12 cellular contexts compared by ENCODE assay signal in genomic region chr9:34984049-34984448, GRCh38. TPM values are rescaled to one million over a fixed set of nuclear protein-coding genes. Genes with fewer than 3 reads are reported as not detected.
DNase-seq lines count a peak whose midpoint lies in the region; ATAC-seq and TF ChIP-seq lines count a peak whose summit lies in the region.
"Had no signal": no experiment of that assay in that cellular context is flagged by ENCODE, and none has a peak within 500 bp of the region (broad histone marks: within the 10 kb centered on the region; RNA-seq: fewer than 3 reads in every experiment).

No MANE protein-coding gene starts in this region.

- intact Hi-C loops in vagina (cut with DNase I) (no loop called here), left ventricle myocardium superior (cut with micrococcal nuclease) (no loop called here)

- no peak overlapping the region for H3K4me3 Mint-ChIP-seq in activated CD8-positive, alpha-beta T cell treated with anti-CD3 and anti-CD28 coated beads, Interleukin-2, amount 10 ng/mL, durations not matched to agents 7 days and 5 days

- no peaks in the 10 kb centered on the region for H3K79me2 ChIP-seq in Karpas-422 (ENCODE audit: low read length)

- H3K9me3 Mint-ChIP-seq in activated CD8-positive, alpha-beta T cell treated with anti-CD3 and anti-CD28 coated beads, Interleukin-2, amount 10 ng/mL, durations not matched to agents 7 days and 5 days (ENCODE audit: insufficient read depth), result no peaks in the 10 kb centered on the region

- H3K4me2 ChIP-seq in Karpas-422 (ENCODE audit: low read depth, low read length, poor library complexity, severe bottlenecking), result no peak overlapping the region

- H3K4me1 Mint-ChIP-seq in activated CD8-positive, alpha-beta T cell treated with anti-CD3 and anti-CD28 coated beads, Interleukin-2, amount 10 ng/mL, durations not matched to agents 7 days and 5 days (ENCODE audit: low read depth), result peaks cover 70% of the 10 kb centered on the region

- no peak for TF ChIP-seq POLR2A in vagina (IDR thresholded peaks at IDR 0.05)

- DNase-seq in Daoy (ENCODE audit: low read depth) (peak; percentile 49), Karpas-422 (peak; percentile 69), vagina (ENCODE audit: extremely low spot score in 2 of 2) (no peak), left ventricle myocardium superior (no peak)
- peak; percentile 58 for DNase-seq in activated CD8-positive, alpha-beta T cell treated with anti-CD3 and anti-CD28 coated beads, Interleukin-2, amount 10 ng/mL, durations not matched to agents 7 days and 5 days
- DNase-seq: central memory CD4-positive, alpha-beta T cell had no signal

- H3K27ac ChIP-seq in Karpas-422 (ENCODE audit: low read length) (no peak overlapping the region), liver (ENCODE audit: low read depth in 1 of 2, low read length in 2 of 2) (no peak overlapping the region), vagina (no peak overlapping the region)
- H3K27ac ChIP-seq: RWPE1 had no signal

- 15% methylated on average over 1 of the region's 1 CpG for WGBS in liver

- H3K36me3 ChIP-seq in Karpas-422 (ENCODE audit: insufficient read depth, low read length), result no peaks in the 10 kb centered on the region
- no peaks in the 10 kb centered on the region for H3K36me3 ChIP-seq in liver (ENCODE audit: control insufficient read depth in 4 of 4, insufficient read depth in 3 of 4, low read depth in 1 of 4, low read length in 3 of 4)
- no peaks in the 10 kb centered on the region for H3K36me3 ChIP-seq in vagina

- POLR2A ChIA-PET in activated CD8-positive, alpha-beta T cell treated with anti-CD3 and anti-CD28 coated beads, Interleukin-2, amount 10 ng/mL, durations not matched to agents 7 days and 5 days (lab: Charles Lee), result interaction anchor here (1.1 kb wide), 1 partner anchor 88 kb away, joined by 3 read pairs; the partner anchor contains the start of gene VCP

- H3K27me3 ChIP-seq in Karpas-422 (ENCODE audit: low read length) (no peaks in the 10 kb centered on the region), liver (ENCODE audit: control insufficient read depth in 4 of 4, insufficient read depth in 4 of 4, low read length in 3 of 4) (no peaks in the 10 kb centered on the region), vagina (no peaks in the 10 kb centered on the region)

- no peak overlapping the region for H3K4me3 ChIP-seq in Karpas-422 (ENCODE audit: low read length)
- no peak overlapping the region for H3K4me3 ChIP-seq in liver (ENCODE audit: low read depth in 1 of 3, low read length in 3 of 3)
- no peak overlapping the region for H3K4me3 ChIP-seq in vagina
- H3K4me3 ChIP-seq: mucosa of descending colon had no signal

- H3K27me3 Mint-ChIP-seq in activated CD8-positive, alpha-beta T cell treated with anti-CD3 and anti-CD28 coated beads, Interleukin-2, amount 10 ng/mL, durations not matched to agents 7 days and 5 days (ENCODE audit: low read depth), result no peaks in the 10 kb centered on the region

- H4K20me1 ChIP-seq in Karpas-422 (ENCODE audit: insufficient read depth, low read depth, low read length), result no peaks in the 10 kb centered on the region

- H3K36me3 Mint-ChIP-seq in activated CD8-positive, alpha-beta T cell treated with anti-CD3 and anti-CD28 coated beads, Interleukin-2, amount 10 ng/mL, durations not matched to agents 7 days and 5 days (ENCODE audit: low read depth), result no peaks in the 10 kb centered on the region

- no peak for TF ChIP-seq RAD21 in liver (IDR thresholded peaks at IDR 0.05)

- H3K9me3 ChIP-seq in Karpas-422 (ENCODE audit: low read length), result no peaks in the 10 kb centered on the region
- H3K9me3 ChIP-seq in liver (ENCODE audit: control insufficient read depth in 4 of 4, low read length in 3 of 4), result no peaks in the 10 kb centered on the region
- H3K9me3 ChIP-seq in vagina, result no peaks in the 10 kb centered on the region
- H3K9me3 ChIP-seq: mucosa of descending colon had no signal

- no peak overlapping the region for H2AFZ ChIP-seq in Karpas-422 (ENCODE audit: low read length)

- no peak for ATAC-seq in activated CD8-positive, alpha-beta T cell treated with anti-CD3 and anti-CD28 coated beads, Interleukin-2, amount 10 ng/mL, durations not matched to agents 7 days and 5 days
- ATAC-seq in GM18519 (IDR thresholded peaks at IDR 0.05; ENCODE audit: low FRiP score, unreplicated experiment) (no peak), GM18868 (IDR thresholded peaks at IDR 0.05; ENCODE audit: unreplicated experiment) (no peak), left ventricle myocardium superior (no peak)
- ATAC-seq: mucosa of descending colon had no signal

- no peak overlapping the region for H3K9ac ChIP-seq in Karpas-422 (ENCODE audit: low read length)
- no peak overlapping the region for H3K9ac ChIP-seq in liver (ENCODE audit: low read depth in 1 of 2, low read length in 2 of 2)

- no peaks in the 10 kb centered on the region for H3K9me2 ChIP-seq in Karpas-422 (replicated peaks; ENCODE audit: insufficient read depth, low read length)

- H3K4me1 ChIP-seq in Karpas-422 (ENCODE audit: low read length), result peaks cover 35% of the 10 kb centered on the region
- peaks cover 0 to 6% (median 3%) of the 10 kb centered on the region in 4 donors for H3K4me1 ChIP-seq in liver (ENCODE audit: control insufficient read depth in 4 of 4, insufficient read depth in 4 of 4, low read length in 3 of 4)
- H3K4me1 ChIP-seq in vagina, result peaks cover 7% of the 10 kb centered on the region

- CTCF ChIA-PET in activated CD8-positive, alpha-beta T cell treated with anti-CD3 and anti-CD28 coated beads, Interleukin-2, amount 10 ng/mL, durations not matched to agents 7 days and 5 days (lab: Charles Lee), result interaction anchor here (0.8 to 6.5 kb wide), 18 partner anchors 11 to 364 kb away, joined by 3 to 116 read pairs (median 4); partner anchors contain the start of genes DCTN3, PIGO and STOML2

- no peak for TF ChIP-seq CTCF in liver (IDR thresholded peaks at IDR 0.05; ENCODE audit: low read depth, low read length, missing input control)
- no peak for TF ChIP-seq CTCF in vagina (IDR thresholded peaks at IDR 0.05)

- no peak overlapping the region for H3K27ac Mint-ChIP-seq in activated CD8-positive, alpha-beta T cell treated with anti-CD3 and anti-CD28 coated beads, Interleukin-2, amount 10 ng/mL, durations not matched to agents 7 days and 5 days

TF ChIP-seq in liver, 16 proteins besides CTCF, POLR2A, EP300 and RAD21:
- TF ChIP-seq, protein P1, sequence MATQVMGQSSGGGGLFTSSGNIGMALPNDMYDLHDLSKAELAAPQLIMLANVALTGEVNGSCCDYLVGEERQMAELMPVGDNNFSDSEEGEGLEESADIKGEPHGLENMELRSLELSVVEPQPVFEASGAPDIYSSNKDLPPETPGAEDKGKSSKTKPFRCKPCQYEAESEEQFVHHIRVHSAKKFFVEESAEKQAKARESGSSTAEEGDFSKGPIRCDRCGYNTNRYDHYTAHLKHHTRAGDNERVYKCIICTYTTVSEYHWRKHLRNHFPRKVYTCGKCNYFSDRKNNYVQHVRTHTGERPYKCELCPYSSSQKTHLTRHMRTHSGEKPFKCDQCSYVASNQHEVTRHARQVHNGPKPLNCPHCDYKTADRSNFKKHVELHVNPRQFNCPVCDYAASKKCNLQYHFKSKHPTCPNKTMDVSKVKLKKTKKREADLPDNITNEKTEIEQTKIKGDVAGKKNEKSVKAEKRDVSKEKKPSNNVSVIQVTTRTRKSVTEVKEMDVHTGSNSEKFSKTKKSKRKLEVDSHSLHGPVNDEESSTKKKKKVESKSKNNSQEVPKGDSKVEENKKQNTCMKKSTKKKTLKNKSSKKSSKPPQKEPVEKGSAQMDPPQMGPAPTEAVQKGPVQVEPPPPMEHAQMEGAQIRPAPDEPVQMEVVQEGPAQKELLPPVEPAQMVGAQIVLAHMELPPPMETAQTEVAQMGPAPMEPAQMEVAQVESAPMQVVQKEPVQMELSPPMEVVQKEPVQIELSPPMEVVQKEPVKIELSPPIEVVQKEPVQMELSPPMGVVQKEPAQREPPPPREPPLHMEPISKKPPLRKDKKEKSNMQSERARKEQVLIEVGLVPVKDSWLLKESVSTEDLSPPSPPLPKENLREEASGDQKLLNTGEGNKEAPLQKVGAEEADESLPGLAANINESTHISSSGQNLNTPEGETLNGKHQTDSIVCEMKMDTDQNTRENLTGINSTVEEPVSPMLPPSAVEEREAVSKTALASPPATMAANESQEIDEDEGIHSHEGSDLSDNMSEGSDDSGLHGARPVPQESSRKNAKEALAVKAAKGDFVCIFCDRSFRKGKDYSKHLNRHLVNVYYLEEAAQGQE (IDR thresholded peaks at IDR 0.05), result peak; percentile 97
- no peak for TF ChIP-seq FOXA2 (IDR thresholded peaks at IDR 0.05)

RNA-seq across cellular contexts. Expression of gene DNAJB5, which starts 5.5 kb away (rescaled TPM):
- total RNA-seq in Daoy (2014; rRNA removed; shearing (Covaris generic)), result 6.6 and 12.6 TPM in 2 replicates
- total RNA-seq in Karpas-422 (2014; rRNA removed; shearing (Covaris generic); ENCODE audit: low replicate concordance), result 2.7 and 6.8 TPM in 2 replicates
- total RNA-seq in activated CD8-positive, alpha-beta T cell treated with anti-CD3 and anti-CD28 coated beads, Interleukin-2, amount 10 ng/mL, durations not matched to agents 7 days and 5 days, result 1 to 10 TPM; 5.1 to 5.5 TPM
- total RNA-seq in liver (1 to 10 TPM; 1.4 to 2.1 TPM), vagina (6.9 TPM), left ventricle myocardium superior (36.2 TPM)
- 1 to 10 TPM in 1 of 2 donors, under 1 TPM in 1; 0.76 to 2.3 TPM for polyA plus RNA-seq in liver

RNA-seq across cellular contexts. Expression of gene PHF24, which starts 26.0 kb away (rescaled TPM):
- 0.11 TPM in 1 of 2 replicates, not detected in the other for total RNA-seq in Daoy (2014; rRNA removed; shearing (Covaris generic))
- not detected in 2 replicates for total RNA-seq in Karpas-422 (2014; rRNA removed; shearing (Covaris generic); ENCODE audit: low replicate concordance)
- total RNA-seq in activated CD8-positive, alpha-beta T cell treated with anti-CD3 and anti-CD28 coated beads, Interleukin-2, amount 10 ng/mL, durations not matched to agents 7 days and 5 days, result not detected
- total RNA-seq in liver (under 1 TPM; 0.05 to 0.17 TPM), vagina (0.25 TPM), left ventricle myocardium superior (0.10 TPM)
- under 1 TPM; 0.01 to 0.03 TPM for polyA plus RNA-seq in liver
- total RNA-seq: activated CD8-positive, alpha-beta memory T cell treated with anti-CD3 and anti-CD28 coated beads for 36 hours had no signal

Comparison
In these comparisons a context has a peak if more than half of its experiments do, and no peak if none do; other contexts are left out.
1. DNase-seq: peak in Daoy (single experiment), Karpas-422 (single experiment) and activated CD8-positive, alpha-beta T cell treated with anti-CD3 and anti-CD28 coated beads, Interleukin-2, amount 10 ng/mL, durations not matched to agents 7 days and 5 days (single experiment); none in vagina (0 of 2) and left ventricle myocardium superior (single experiment).